1 cellular context compared by ENCODE assay signal in the genomic region with DNA sequence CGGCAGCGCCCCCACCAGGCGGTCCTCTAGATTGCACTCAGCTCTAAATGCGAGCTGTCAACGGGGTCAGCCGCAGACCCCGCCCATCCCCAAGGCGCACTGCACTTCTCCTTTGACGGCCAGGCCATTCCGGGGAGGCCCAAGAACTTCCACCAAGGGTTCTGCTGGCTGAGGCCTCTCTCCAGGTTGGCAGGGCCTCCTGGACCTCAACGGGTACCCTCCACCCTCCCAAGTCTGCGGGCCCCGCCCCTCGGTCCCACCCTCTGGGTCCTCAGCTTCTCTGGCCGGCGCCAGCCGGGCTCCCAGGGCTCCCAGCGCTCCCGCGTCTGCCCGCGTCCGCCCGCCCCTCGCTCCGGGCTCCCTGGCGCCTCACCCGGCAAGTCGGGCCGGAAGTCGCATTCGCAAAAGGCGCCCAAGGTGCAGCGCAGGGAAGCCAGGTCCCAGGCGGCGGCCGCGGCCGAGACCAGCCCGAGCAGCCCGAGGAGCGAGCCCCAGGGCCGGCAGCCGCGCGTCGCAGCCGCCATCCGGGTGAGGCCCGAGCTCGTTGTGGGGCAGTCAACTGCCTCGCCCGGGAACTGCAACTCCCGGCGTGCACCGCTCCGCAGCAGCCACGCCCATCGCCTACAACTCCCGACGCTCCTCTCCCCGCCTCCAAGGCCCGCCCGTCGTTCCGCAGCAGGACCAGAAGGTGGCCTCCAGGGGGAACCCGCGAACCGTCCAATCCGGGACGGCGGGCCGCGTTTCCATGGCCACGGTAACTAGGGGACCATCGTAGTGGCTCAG.
TF ChIP-seq lines count a peak whose summit lies in the region.

A gene (minus strand): TSS at position 548 of the 783 bp plus-strand sequence. CDS start 24 bp downstream, at position 524.

TF ChIP-seq in HEK293, 187 proteins besides CTCF, POLR2A, EP300 and RAD21 (continued from another document and continues in another):
- TF ChIP-seq, protein P1, sequence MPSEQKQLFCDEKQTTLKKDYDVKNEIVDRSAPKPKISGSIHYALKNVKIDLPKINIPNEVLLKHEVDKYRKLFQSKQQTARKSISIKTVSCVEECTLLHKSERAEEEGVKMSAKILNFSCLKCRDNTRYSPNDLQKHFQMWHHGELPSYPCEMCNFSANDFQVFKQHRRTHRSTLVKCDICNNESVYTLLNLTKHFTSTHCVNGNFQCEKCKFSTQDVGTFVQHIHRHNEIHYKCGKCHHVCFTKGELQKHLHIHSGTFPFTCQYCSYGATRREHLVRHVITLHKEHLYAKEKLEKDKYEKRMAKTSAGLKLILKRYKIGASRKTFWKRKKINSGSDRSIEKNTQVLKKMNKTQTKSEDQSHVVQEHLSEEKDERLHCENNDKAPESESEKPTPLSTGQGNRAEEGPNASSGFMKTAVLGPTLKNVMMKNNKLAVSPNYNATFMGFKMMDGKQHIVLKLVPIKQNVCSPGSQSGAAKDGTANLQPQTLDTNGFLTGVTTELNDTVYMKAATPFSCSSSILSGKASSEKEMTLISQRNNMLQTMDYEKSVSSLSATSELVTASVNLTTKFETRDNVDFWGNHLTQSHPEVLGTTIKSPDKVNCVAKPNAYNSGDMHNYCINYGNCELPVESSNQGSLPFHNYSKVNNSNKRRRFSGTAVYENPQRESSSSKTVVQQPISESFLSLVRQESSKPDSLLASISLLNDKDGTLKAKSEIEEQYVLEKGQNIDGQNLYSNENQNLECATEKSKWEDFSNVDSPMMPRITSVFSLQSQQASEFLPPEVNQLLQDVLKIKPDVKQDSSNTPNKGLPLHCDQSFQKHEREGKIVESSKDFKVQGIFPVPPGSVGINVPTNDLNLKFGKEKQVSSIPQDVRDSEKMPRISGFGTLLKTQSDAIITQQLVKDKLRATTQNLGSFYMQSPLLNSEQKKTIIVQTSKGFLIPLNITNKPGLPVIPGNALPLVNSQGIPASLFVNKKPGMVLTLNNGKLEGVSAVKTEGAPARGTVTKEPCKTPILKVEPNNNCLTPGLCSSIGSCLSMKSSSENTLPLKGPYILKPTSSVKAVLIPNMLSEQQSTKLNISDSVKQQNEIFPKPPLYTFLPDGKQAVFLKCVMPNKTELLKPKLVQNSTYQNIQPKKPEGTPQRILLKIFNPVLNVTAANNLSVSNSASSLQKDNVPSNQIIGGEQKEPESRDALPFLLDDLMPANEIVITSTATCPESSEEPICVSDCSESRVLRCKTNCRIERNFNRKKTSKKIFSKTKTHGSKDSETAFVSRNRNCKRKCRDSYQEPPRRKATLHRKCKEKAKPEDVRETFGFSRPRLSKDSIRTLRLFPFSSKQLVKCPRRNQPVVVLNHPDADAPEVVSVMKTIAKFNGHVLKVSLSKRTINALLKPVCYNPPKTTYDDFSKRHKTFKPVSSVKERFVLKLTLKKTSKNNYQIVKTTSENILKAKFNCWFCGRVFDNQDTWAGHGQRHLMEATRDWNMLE (tag by site-specific recombination; conservative IDR thresholded peaks at IDR 0.05; ENCODE audit: low read depth): no peak
- TF ChIP-seq, protein P2, sequence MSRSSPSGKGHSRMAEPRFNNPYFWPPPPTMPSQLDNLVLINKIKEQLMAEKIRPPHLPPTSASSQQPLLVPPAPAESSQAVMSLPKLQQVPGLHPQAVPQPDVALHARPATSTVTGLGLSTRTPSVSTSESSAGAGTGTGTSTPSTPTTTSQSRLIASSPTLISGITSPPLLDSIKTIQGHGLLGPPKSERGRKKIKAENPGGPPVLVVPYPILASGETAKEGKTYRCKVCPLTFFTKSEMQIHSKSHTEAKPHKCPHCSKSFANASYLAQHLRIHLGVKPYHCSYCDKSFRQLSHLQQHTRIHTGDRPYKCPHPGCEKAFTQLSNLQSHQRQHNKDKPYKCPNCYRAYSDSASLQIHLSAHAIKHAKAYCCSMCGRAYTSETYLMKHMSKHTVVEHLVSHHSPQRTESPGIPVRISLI (tag by site-specific recombination; IDR thresholded peaks at IDR 0.05): no peak
- TF ChIP-seq ZBTB8A (tag by site-specific recombination; IDR thresholded peaks at IDR 0.05) (peak; percentile 79), ZFP69B (tag by site-specific recombination; IDR thresholded peaks at IDR 0.05) (peak; percentile 29; the same call in 1 of the 2 replicates), GLIS1 (tag by site-specific recombination; IDR thresholded peaks at IDR 0.05) (peak; percentile 7; the same call in 1 of the 2 replicates), ZNF174 (tag by site-specific recombination; IDR thresholded peaks at IDR 0.05) (no peak), ZNF391 (tag by site-specific recombination; IDR thresholded peaks at IDR 0.05; ENCODE audit: borderline replicate concordance, low read depth) (peak; percentile 18; the same call in 1 of the 2 replicates), IKZF3 (tag by site-specific recombination; IDR thresholded peaks at IDR 0.05) (peak; percentile 47), ZNF16 (tag by site-specific recombination; IDR thresholded peaks at IDR 0.05; ENCODE audit: low read depth) (no peak), ZNF777 (tag by site-specific recombination; IDR thresholded peaks at IDR 0.05; ENCODE audit: borderline replicate concordance) (no peak), ZNF624 (tag by site-specific recombination; IDR thresholded peaks at IDR 0.05) (no peak), MEIS1 (CRISPR knock-in tag; IDR thresholded peaks at IDR 0.05; ENCODE audit: borderline replicate concordance) (no peak), ZNF473 (tag by site-specific recombination; IDR thresholded peaks at IDR 0.05) (no peak), ZNF138 (tag by site-specific recombination; IDR thresholded peaks at IDR 0.05; ENCODE audit: borderline replicate concordance) (no peak), ZNF626 (tag by site-specific recombination; IDR thresholded peaks at IDR 0.05) (no peak), REPIN1 (tag by site-specific recombination; IDR thresholded peaks at IDR 0.05; ENCODE audit: low read depth) (no peak), ZNF394 (tag by site-specific recombination; IDR thresholded peaks at IDR 0.05; ENCODE audit: borderline replicate concordance) (peak; percentile 54; the same call in 1 of the 2 replicates), ZNF221 (tag by site-specific recombination; IDR thresholded peaks at IDR 0.05; ENCODE audit: borderline replicate concordance) (no peak), SCRT1 (tag by site-specific recombination; IDR thresholded peaks at IDR 0.05; ENCODE audit: borderline replicate concordance) (no peak), GLIS2 (tag by site-specific recombination; IDR thresholded peaks at IDR 0.05) (no peak), ZBTB21 (tag by site-specific recombination; IDR thresholded peaks at IDR 0.05) (no peak), ZNF837 (tag by site-specific recombination; IDR thresholded peaks at IDR 0.05) (no peak), ZFHX2 (tag by site-specific recombination; conservative IDR thresholded peaks at IDR 0.05) (peak; percentile 44; the same call in 1 of the 2 replicates), TCF7L2 (IDR thresholded peaks at IDR 0.05; ENCODE audit: borderline replicate concordance, low read depth, low read length) (no peak), SP7 (tag by site-specific recombination; IDR thresholded peaks at IDR 0.05) (peak; percentile 21), ZNF776 (tag by site-specific recombination; IDR thresholded peaks at IDR 0.05; ENCODE audit: borderline replicate concordance) (no peak), HOXD13 (CRISPR knock-in tag; IDR thresholded peaks at IDR 0.05; ENCODE audit: borderline replicate concordance) (no peak), GLI2 (tag by site-specific recombination; IDR thresholded peaks at IDR 0.05; ENCODE audit: borderline replicate concordance, low read depth) (no peak), ZNF530 (tag by site-specific recombination; IDR thresholded peaks at IDR 0.05; ENCODE audit: low read depth) (no peak), RBAK (tag by site-specific recombination; IDR thresholded peaks at IDR 0.05) (no peak), ZNF48 (tag by site-specific recombination; IDR thresholded peaks at IDR 0.05) (no peak), ZNF416 (tag by site-specific recombination; IDR thresholded peaks at IDR 0.05) (no peak), BCL11A (tag by site-specific recombination; IDR thresholded peaks at IDR 0.05; ENCODE audit: low read depth) (0 out of 2 replicates have a peak, but pooled peaks have one; percentile 40), SP2 (tag by site-specific recombination; IDR thresholded peaks at IDR 0.05) (peak; percentile 70), ZNF830 (tag by site-specific recombination; IDR thresholded peaks at IDR 0.05; ENCODE audit: low read depth) (no peak), ZNF664 (tag by site-specific recombination; IDR thresholded peaks at IDR 0.05) (no peak), YY1 (tag by site-specific recombination; IDR thresholded peaks at IDR 0.05) (peak; percentile 64), ZNF24 (tag by site-specific recombination; IDR thresholded peaks at IDR 0.05) (0 out of 2 replicates have a peak, but pooled peaks have one; percentile 38), KLF16 (tag by site-specific recombination; IDR thresholded peaks at IDR 0.05) (peak; percentile 47; the same call in 1 of the 2 replicates), ZNF596 (tag by site-specific recombination; IDR thresholded peaks at IDR 0.05) (no peak), ZNF654 (tag by site-specific recombination; IDR thresholded peaks at IDR 0.05; ENCODE audit: low read depth) (peak; percentile 83), HOXC10 (CRISPR knock-in tag; IDR thresholded peaks at IDR 0.05) (no peak), ZEB2 (tag by site-specific recombination; IDR thresholded peaks at IDR 0.05) (0 out of 2 replicates have a peak, but pooled peaks have one; percentile 13)
- TF ChIP-seq, protein P3, sequence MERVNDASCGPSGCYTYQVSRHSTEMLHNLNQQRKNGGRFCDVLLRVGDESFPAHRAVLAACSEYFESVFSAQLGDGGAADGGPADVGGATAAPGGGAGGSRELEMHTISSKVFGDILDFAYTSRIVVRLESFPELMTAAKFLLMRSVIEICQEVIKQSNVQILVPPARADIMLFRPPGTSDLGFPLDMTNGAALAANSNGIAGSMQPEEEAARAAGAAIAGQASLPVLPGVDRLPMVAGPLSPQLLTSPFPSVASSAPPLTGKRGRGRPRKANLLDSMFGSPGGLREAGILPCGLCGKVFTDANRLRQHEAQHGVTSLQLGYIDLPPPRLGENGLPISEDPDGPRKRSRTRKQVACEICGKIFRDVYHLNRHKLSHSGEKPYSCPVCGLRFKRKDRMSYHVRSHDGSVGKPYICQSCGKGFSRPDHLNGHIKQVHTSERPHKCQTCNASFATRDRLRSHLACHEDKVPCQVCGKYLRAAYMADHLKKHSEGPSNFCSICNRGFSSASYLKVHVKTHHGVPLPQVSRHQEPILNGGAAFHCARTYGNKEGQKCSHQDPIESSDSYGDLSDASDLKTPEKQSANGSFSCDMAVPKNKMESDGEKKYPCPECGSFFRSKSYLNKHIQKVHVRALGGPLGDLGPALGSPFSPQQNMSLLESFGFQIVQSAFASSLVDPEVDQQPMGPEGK (tag by site-specific recombination; IDR thresholded peaks at IDR 0.05): peak; percentile 49; the same call in 1 of the 2 replicates
- TF ChIP-seq, protein P4, sequence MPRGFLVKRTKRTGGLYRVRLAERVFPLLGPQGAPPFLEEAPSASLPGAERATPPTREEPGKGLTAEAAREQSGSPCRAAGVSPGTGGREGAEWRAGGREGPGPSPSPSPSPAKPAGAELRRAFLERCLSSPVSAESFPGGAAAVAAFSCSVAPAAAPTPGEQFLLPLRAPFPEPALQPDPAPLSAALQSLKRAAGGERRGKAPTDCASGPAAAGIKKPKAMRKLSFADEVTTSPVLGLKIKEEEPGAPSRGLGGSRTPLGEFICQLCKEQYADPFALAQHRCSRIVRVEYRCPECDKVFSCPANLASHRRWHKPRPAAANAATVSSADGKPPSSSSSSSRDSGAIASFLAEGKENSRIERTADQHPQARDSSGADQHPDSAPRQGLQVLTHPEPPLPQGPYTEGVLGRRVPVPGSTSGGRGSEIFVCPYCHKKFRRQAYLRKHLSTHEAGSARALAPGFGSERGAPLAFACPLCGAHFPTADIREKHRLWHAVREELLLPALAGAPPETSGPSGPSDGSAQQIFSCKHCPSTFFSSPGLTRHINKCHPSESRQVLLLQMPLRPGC (tag by site-specific recombination; IDR thresholded peaks at IDR 0.05): no peak
- TF ChIP-seq, protein P5, sequence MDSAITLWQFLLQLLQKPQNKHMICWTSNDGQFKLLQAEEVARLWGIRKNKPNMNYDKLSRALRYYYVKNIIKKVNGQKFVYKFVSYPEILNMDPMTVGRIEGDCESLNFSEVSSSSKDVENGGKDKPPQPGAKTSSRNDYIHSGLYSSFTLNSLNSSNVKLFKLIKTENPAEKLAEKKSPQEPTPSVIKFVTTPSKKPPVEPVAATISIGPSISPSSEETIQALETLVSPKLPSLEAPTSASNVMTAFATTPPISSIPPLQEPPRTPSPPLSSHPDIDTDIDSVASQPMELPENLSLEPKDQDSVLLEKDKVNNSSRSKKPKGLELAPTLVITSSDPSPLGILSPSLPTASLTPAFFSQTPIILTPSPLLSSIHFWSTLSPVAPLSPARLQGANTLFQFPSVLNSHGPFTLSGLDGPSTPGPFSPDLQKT (IDR thresholded peaks at IDR 0.05; ENCODE audit: borderline replicate concordance, low read depth, low read length): no peak
- TF ChIP-seq, protein P6, sequence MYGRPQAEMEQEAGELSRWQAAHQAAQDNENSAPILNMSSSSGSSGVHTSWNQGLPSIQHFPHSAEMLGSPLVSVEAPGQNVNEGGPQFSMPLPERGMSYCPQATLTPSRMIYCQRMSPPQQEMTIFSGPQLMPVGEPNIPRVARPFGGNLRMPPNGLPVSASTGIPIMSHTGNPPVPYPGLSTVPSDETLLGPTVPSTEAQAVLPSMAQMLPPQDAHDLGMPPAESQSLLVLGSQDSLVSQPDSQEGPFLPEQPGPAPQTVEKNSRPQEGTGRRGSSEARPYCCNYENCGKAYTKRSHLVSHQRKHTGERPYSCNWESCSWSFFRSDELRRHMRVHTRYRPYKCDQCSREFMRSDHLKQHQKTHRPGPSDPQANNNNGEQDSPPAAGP (tag by site-specific recombination; IDR thresholded peaks at IDR 0.05): peak; percentile 23; the same call in 1 of the 2 replicates
- TF ChIP-seq, protein P7, sequence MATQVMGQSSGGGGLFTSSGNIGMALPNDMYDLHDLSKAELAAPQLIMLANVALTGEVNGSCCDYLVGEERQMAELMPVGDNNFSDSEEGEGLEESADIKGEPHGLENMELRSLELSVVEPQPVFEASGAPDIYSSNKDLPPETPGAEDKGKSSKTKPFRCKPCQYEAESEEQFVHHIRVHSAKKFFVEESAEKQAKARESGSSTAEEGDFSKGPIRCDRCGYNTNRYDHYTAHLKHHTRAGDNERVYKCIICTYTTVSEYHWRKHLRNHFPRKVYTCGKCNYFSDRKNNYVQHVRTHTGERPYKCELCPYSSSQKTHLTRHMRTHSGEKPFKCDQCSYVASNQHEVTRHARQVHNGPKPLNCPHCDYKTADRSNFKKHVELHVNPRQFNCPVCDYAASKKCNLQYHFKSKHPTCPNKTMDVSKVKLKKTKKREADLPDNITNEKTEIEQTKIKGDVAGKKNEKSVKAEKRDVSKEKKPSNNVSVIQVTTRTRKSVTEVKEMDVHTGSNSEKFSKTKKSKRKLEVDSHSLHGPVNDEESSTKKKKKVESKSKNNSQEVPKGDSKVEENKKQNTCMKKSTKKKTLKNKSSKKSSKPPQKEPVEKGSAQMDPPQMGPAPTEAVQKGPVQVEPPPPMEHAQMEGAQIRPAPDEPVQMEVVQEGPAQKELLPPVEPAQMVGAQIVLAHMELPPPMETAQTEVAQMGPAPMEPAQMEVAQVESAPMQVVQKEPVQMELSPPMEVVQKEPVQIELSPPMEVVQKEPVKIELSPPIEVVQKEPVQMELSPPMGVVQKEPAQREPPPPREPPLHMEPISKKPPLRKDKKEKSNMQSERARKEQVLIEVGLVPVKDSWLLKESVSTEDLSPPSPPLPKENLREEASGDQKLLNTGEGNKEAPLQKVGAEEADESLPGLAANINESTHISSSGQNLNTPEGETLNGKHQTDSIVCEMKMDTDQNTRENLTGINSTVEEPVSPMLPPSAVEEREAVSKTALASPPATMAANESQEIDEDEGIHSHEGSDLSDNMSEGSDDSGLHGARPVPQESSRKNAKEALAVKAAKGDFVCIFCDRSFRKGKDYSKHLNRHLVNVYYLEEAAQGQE (tag by site-specific recombination; IDR thresholded peaks at IDR 0.05): no peak
